ENCODE assay signal across 8 cellular contexts in the genomic region with DNA sequence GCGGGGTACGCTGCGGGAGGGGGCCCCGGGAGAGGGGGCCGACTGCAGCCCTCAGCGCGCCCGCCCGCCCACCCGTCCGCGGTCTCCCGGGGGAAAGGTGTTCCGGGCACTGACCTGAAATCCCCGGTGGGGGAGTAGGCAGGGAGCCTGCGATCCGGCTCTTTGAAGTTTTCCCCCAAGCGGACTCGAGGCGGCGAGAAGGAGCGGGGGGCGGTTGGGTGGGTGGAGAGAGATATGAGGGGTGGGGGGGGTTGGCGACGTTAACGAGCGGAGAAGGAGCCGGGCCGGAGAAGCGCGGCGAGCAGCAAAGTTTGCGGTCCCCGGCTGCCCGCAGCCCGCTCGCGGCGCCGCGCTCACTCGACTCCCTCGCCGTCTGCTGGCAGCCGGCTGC. TPM values are rescaled to one million over a fixed set of nuclear protein-coding genes. Genes with fewer than 3 reads are reported as not detected.
DNase-seq lines count a peak whose midpoint lies in the region; ATAC-seq and TF ChIP-seq lines count a peak whose summit lies in the region.

No MANE protein-coding gene starts in this region.

- H3K4me3 ChIP-seq in BE2C (ENCODE audit: low read depth, low read length): peak overlapping the region; percentile 67
- peak overlapping the region; percentile 60 for H3K4me3 ChIP-seq in Jurkat, Clone E6-1 (ENCODE audit: low read length)
- H3K4me3 ChIP-seq in mammary epithelial cell (replicated peaks in 1 of 3; ENCODE audit: insufficient read depth in 1 of 3, low read depth in 2 of 3, low read length in 3 of 3): peak overlapping the region; percentile 48 to 64 (median 62)

- no TSS peak for BruUV-seq in mammary epithelial cell (replicated peaks; lab: Mats Ljungman, UMichigan)

- TF ChIP-seq CTCF in BE2C (IDR thresholded peaks at IDR 0.05; ENCODE audit: low read depth, low read length) (no peak), mammary epithelial cell (conservative IDR thresholded peaks at IDR 0.05 in 1 of 2, IDR thresholded peaks at IDR 0.05 in 1 of 2; ENCODE audit: extremely low read depth in 1 of 2, insufficient read depth in 1 of 2, low read depth in 1 of 2, low read length in 2 of 2) (no peak)

- H3K27me3 ChIP-seq in BE2C (no peaks in the 10 kb centered on the region), mammary epithelial cell (ENCODE audit: insufficient read depth, low read length) (peaks cover 27% of the 10 kb centered on the region)

- in situ Hi-C loops in mammary epithelial cell (cut with MboI; ENCODE audit: low sequenced_read_pairs in 2 of 2): no loop called here

- dilution Hi-C loops in mammary epithelial cell (cut with HindIII; ENCODE audit: low sequenced_read_pairs): no loop called here

- peaks cover 30% of the 10 kb centered on the region for H3K79me2 ChIP-seq in mammary epithelial cell (ENCODE audit: insufficient read depth, low read length)

- 0% methylated on average over 2 of the region's 45 CpGs for WGBS in mammary epithelial cell (ENCODE audit: low coverage, missing lambda C conversion rate)

- H3K9me3 ChIP-seq in BE2C: no peaks in the 10 kb centered on the region
- no peaks in the 10 kb centered on the region for H3K9me3 ChIP-seq in mammary epithelial cell (replicated peaks; ENCODE audit: insufficient read depth, low read length)

- DNase-seq in BE2C: no peak
- DNase-seq in Jurkat, Clone E6-1 (ENCODE audit: low read depth, low spot score): no peak
- no peak for DNase-seq in mammary epithelial cell
- DNase-seq in myocyte (ENCODE audit: low read depth): peak; percentile 18
- DNase-seq in SHP77 treated with DMSO at 0.1 percent for 48 hours (lab: John Stamatoyannopoulos, UW): no peak
- no peak for DNase-seq in NCI-H146 treated with DMSO at 0.1 percent for 48 hours (lab: John Stamatoyannopoulos, UW; ENCODE audit: unreplicated experiment)

- intact Hi-C loops in mammary epithelial cell (cut with micrococcal nuclease): loop anchor here (2.0 to 5.0 kb wide), 4 partner anchors 188 to 370 kb away; no protein-coding TSS in a partner anchor

- H3K4me2 ChIP-seq in mammary epithelial cell (ENCODE audit: insufficient read depth, low read depth, low read length): peak overlapping the region; percentile 86

- peaks cover 5% of the 10 kb centered on the region for H4K20me1 ChIP-seq in mammary epithelial cell (ENCODE audit: insufficient read depth, low read length)

- H3K4me1 ChIP-seq in BE2C: peaks cover 6% of the 10 kb centered on the region; the same call in 1 of the 2 replicates
- H3K4me1 ChIP-seq in mammary epithelial cell (ENCODE audit: insufficient read depth, low read length): peaks cover 24% of the 10 kb centered on the region

- H3K36me3 ChIP-seq in BE2C: no peaks in the 10 kb centered on the region
- no peaks in the 10 kb centered on the region for H3K36me3 ChIP-seq in mammary epithelial cell (ENCODE audit: insufficient read depth, low read length)

- peak overlapping the region; percentile 26 for H2AFZ ChIP-seq in mammary epithelial cell (ENCODE audit: low read depth, low read length)

- no peak overlapping the region for H3K27ac ChIP-seq in mammary epithelial cell (ENCODE audit: insufficient read depth, low read depth, low read length)

- ATAC-seq in GM19023 (IDR thresholded peaks at IDR 0.05; ENCODE audit: unreplicated experiment) (no peak), GM18517 (IDR thresholded peaks at IDR 0.05; ENCODE audit: unreplicated experiment) (no peak)

- no peak overlapping the region for H3K9ac ChIP-seq in mammary epithelial cell (ENCODE audit: insufficient read depth, low read length)

- CTCF ChIA-PET in mammary epithelial cell (lab: Charles Lee; ENCODE audit: low non-redundant PET): no interaction called here

RNA-seq across cellular contexts. Expression of gene BCOR, which starts 0.7 kb away (rescaled TPM):
- 61.8 TPM for polyA plus RNA-seq in BE2C (2012; ENCODE audit: insufficient read depth, insufficient read length, low read depth)
- polyA plus RNA-seq in Jurkat, Clone E6-1 (2012; ENCODE audit: insufficient read depth, insufficient read length): 30.6 TPM
- total RNA-seq in mammary epithelial cell: 1 to 10 TPM; 7.2 to 9.2 TPM
- 1.8 TPM for polyA plus RNA-seq in mammary epithelial cell
- 33.0 TPM for polyA minus RNA-seq in mammary epithelial cell
- total RNA-seq in myocyte: 13.9 and 14.6 TPM in 2 replicates
- polyA plus RNA-seq in myocyte (2012): 17.2 TPM
